In genomic region chr16:64969221-64969620, GRCh38 we compare ENCODE assay signal across 16 cellular contexts.
"Had no signal": no experiment of that assay in that cellular context is flagged by ENCODE, and none has a peak within 500 bp of the region (broad histone marks: within the 10 kb centered on the region; RNA-seq: fewer than 3 reads in every experiment).

No MANE protein-coding gene starts in this region.

- H3K4me3 ChIP-seq: ovary, tibial artery, vagina had no signal

- H3K27ac ChIP-seq: ovary, tibial artery, vagina had no signal

- H3K27me3 ChIP-seq: ovary, tibial artery, vagina had no signal

- H3K4me1 ChIP-seq: vagina had no signal

- H3K36me3 ChIP-seq: ovary had no signal

- H3K9me3 ChIP-seq: ovary, tibial artery, vagina had no signal

- ATAC-seq: activated CD8-positive, alpha-beta T cell treated with anti-CD3 and anti-CD28 coated beads, Interleukin-2, amount 10 ng/mL, durations not matched to agents 7 days and 5 days; activated naive CD4-positive, alpha-beta T cell treated with anti-CD3 and anti-CD28 coated beads, Interleukin-2, amount 50 U/mL, for 72 hours; sciatic nerve; WTC11 had no signal

- DNase-seq: activated CD4-positive, alpha-beta T cell treated with anti-CD3 and anti-CD28 coated beads for 48 hours; activated CD8-positive, alpha-beta memory T cell treated with anti-CD3 and anti-CD28 coated beads, Interleukin-2, amount 50 U/mL, for 4 hours; activated CD8-positive, alpha-beta T cell treated with anti-CD3 and anti-CD28 coated beads, Interleukin-2, amount 10 ng/mL, durations not matched to agents 7 days and 5 days; activated effector memory CD4-positive, alpha-beta T cell treated with anti-CD3 and anti-CD28 coated beads, Interleukin-2, amount 50 U/mL, for 16 hours; activated T-cell treated with anti-CD3 and anti-CD28 coated beads, Interleukin-2, amount 50 U/mL, for 48 hours; amniotic stem cell; erythroblast; head of caudate nucleus; ovary; stimulated activated CD4-positive, alpha-beta T cell treated with anti-CD3 and anti-CD28 coated beads, Interleukin-2, amount 100 ng/mL, for 24 hours; SW 1271; tibial artery had no signal
